In genomic region chr10:128062331-128062730, GRCh38 we compare ENCODE assay signal across 8 cellular contexts.
DNase-seq lines count a peak whose midpoint lies in the region; ATAC-seq, FAIRE-seq and TF ChIP-seq lines count a peak whose summit lies in the region.

No MANE protein-coding gene starts in this region.

- H2BK120ac ChIP-seq in H1 (replicated peaks; ENCODE audit: low read depth, low read length): no peak overlapping the region

- H4K5ac ChIP-seq in H1 (ENCODE audit: insufficient read length, low read depth, low read length): no peak overlapping the region

- peak overlapping the region; percentile 42; the same call in 1 of the 2 replicates for H2AFZ ChIP-seq in H1 (ENCODE audit: low read length)

- 0 out of 4 replicates have a peak overlapping the region, but pooled peaks have one; percentile 12 to 16 for H3K4me2 ChIP-seq in H1 (ENCODE audit: insufficient read depth in 1 of 2, low read depth in 2 of 2, low read length in 2 of 2)

- H4K20me1 ChIP-seq in H1 (replicated peaks in 1 of 2; ENCODE audit: control insufficient read depth in 1 of 2, insufficient read depth in 2 of 2, low read length in 2 of 2): peaks cover 0 to 11% of the 10 kb centered on the region in 2 experiments

- H3K36me3 ChIP-seq in H1 (ENCODE audit: control insufficient read depth in 2 of 4, insufficient read depth in 4 of 4, low read length in 3 of 4) (no peaks in the 10 kb centered on the region), skeletal muscle tissue (ENCODE audit: control insufficient read depth in 3 of 3, insufficient read depth in 3 of 3, low read length in 3 of 3) (peaks cover 7 to 9% (median 8%) of the 10 kb centered on the region in 3 donors)

- H3K79me1 ChIP-seq in H1 (ENCODE audit: low read depth, low read length): 0 out of 2 replicates have a peak, but pooled peaks cover 2% of the 10 kb centered on the region

- 78% methylated on average over 9 of the region's 9 CpGs; no CpG with 5 or more reads in 1 of the 2 experiments for WGBS in H1 (ENCODE audit: extremely low coverage in 1 of 2, insufficient coverage in 1 of 2, insufficient read length in 1 of 2, insufficient replicate concordance in 2 of 2, low coverage in 1 of 2, low lambda C conversion rate in 2 of 2, missing lambda C conversion rate in 1 of 2), 2 experiments

- H3K27me3 ChIP-seq in H1 (replicated peaks in 1 of 4; ENCODE audit: control insufficient read depth in 3 of 4, extremely low read depth in 1 of 4, insufficient read depth in 3 of 4, low read length in 3 of 4) (no peaks in the 10 kb centered on the region), skeletal muscle tissue (ENCODE audit: control insufficient read depth in 3 of 3, insufficient read depth in 3 of 3, low read length in 3 of 3) (peaks cover 0 to 16% (median 6%) of the 10 kb centered on the region in 3 donors)

- H3K23ac ChIP-seq in H1 (ENCODE audit: insufficient read length): no peak overlapping the region

- H3K9me3 ChIP-seq in H1 (ENCODE audit: insufficient read depth in 2 of 2, low read depth in 1 of 2, low read length in 1 of 2): no peaks in the 10 kb centered on the region
- peaks cover 0 to 2% (median 0%) of the 10 kb centered on the region in 3 donors for H3K9me3 ChIP-seq in skeletal muscle tissue (ENCODE audit: control insufficient read depth in 3 of 3, low read length in 3 of 3)

- TF ChIP-seq CTCF in H1 (IDR thresholded peaks at IDR 0.05; ENCODE audit: control extremely low read depth in 1 of 3, insufficient read depth in 1 of 3, low read depth in 1 of 3, low read length in 3 of 3): no peak

- H2BK15ac ChIP-seq in H1 (ENCODE audit: low read length): no peak overlapping the region

- peak; percentile 24 for DNase-seq in NOMO-1 treated with DMSO at 0.1 percent for 48 hours (lab: John Stamatoyannopoulos, UW; ENCODE audit: unreplicated experiment)
- DNase-seq in H1 (ENCODE audit: low read depth in 1 of 2, low spot score in 2 of 2): no peak
- no peak for DNase-seq in EL
- DNase-seq in DMS153 (lab: John Stamatoyannopoulos, UW): no peak

- no peak overlapping the region; the same call in 1 of the 2 replicates for H4K8ac ChIP-seq in H1 (ENCODE audit: extremely low read depth, insufficient read depth, low read length)

- no peak overlapping the region for H3K56ac ChIP-seq in H1 (replicated peaks; ENCODE audit: insufficient read length, low read depth, low read length)

- no peak overlapping the region for H2BK12ac ChIP-seq in H1 (ENCODE audit: low read depth, low read length)

- no peak overlapping the region for H2BK5ac ChIP-seq in H1 (ENCODE audit: low read depth, low read length)

- no peak overlapping the region for H3K14ac ChIP-seq in H1 (ENCODE audit: insufficient read length)

- H3K9ac ChIP-seq in H1 (replicated peaks in 1 of 4; ENCODE audit: extremely low read depth in 1 of 4, low read depth in 3 of 4, low read length in 3 of 4) (no peak overlapping the region), skeletal muscle tissue (ENCODE audit: low read depth in 1 of 3, low read length in 3 of 3) (no peak overlapping the region)

- no peak overlapping the region for H2BK20ac ChIP-seq in H1 (ENCODE audit: low read length)

- no peak for FAIRE-seq in H1 (lab: Jason Lieb, UNC)

- no peaks in the 10 kb centered on the region for H3K79me2 ChIP-seq in H1 (ENCODE audit: control insufficient read depth in 1 of 2, insufficient read depth in 2 of 2, low read length in 2 of 2)

- POLR2A ChIA-PET in H1 (lab: Charles Lee; ENCODE audit: partially characterized antibody): no interaction called here

- no peak overlapping the region for H3K18ac ChIP-seq in H1 (ENCODE audit: extremely low read depth, low read length)

- H3K23me2 ChIP-seq in H1 (ENCODE audit: low read depth, low read length): peaks cover 13% of the 10 kb centered on the region; the same call in 1 of the 2 replicates

- H2AK5ac ChIP-seq in H1 (ENCODE audit: low read depth, low read length): no peak overlapping the region

- H3K4me3 ChIP-seq in H1 (ENCODE audit: extremely low read depth in 1 of 4, insufficient read depth in 2 of 4, low read depth in 3 of 4, low read length in 4 of 4) (no peak overlapping the region), skeletal muscle tissue (ENCODE audit: low read length in 3 of 3) (peak overlapping the region in 1 of 3 donors; percentile 19)

- H3K4me1 ChIP-seq in H1 (replicated peaks in 1 of 4; ENCODE audit: control insufficient read depth in 3 of 4, insufficient read depth in 4 of 4, low read length in 3 of 4) (peaks cover 9 to 21% (median 15%) of the 10 kb centered on the region in 4 experiments), skeletal muscle tissue (ENCODE audit: control insufficient read depth in 3 of 3, insufficient read depth in 3 of 3, low read length in 3 of 3) (peaks cover 25 to 34% (median 26%) of the 10 kb centered on the region in 3 donors)

- TF ChIP-seq EP300 in H1 (IDR thresholded peaks at IDR 0.05; ENCODE audit: borderline replicate concordance in 1 of 2, low read depth in 2 of 2, low read length in 2 of 2): no peak

- peak; percentile 11 for ATAC-seq in HG02678 (IDR thresholded peaks at IDR 0.05; ENCODE audit: unreplicated experiment)
- no peak for ATAC-seq in GM21723 (IDR thresholded peaks at IDR 0.05; ENCODE audit: unreplicated experiment)
- ATAC-seq in GM18520 (IDR thresholded peaks at IDR 0.05; ENCODE audit: unreplicated experiment): no peak

- H3K4ac ChIP-seq in H1 (replicated peaks; ENCODE audit: insufficient read length, low read depth, low read length): no peak overlapping the region

- CTCF ChIA-PET in H1 (lab: Charles Lee; ENCODE audit: partially characterized antibody): interaction anchor here (0.8 to 3.4 kb wide), 13 partner anchors 9 to 1706 kb away, joined by 3 to 26 read pairs (median 4); no protein-coding TSS in a partner anchor

- no peak overlapping the region for H3K27ac ChIP-seq in H1 (ENCODE audit: low read depth, low read length)
- H3K27ac ChIP-seq in skeletal muscle tissue (ENCODE audit: low read depth, low read length): peak overlapping the region; percentile 71

- H4K91ac ChIP-seq in H1 (replicated peaks; ENCODE audit: insufficient read length, low read length): no peak overlapping the region

- no peak for TF ChIP-seq RAD21 in H1 (IDR thresholded peaks at IDR 0.05 in 1 of 2, conservative IDR thresholded peaks at IDR 0.05 in 1 of 2; ENCODE audit: low read depth in 2 of 2, low read length in 2 of 2)

- no peak for TF ChIP-seq POLR2A in H1 (IDR thresholded peaks at IDR 0.05; ENCODE audit: control extremely low read depth in 1 of 2, low read depth in 2 of 2, low read length in 2 of 2)

TF ChIP-seq in H1, 55 proteins besides CTCF, POLR2A, EP300 and RAD21:
- TF ChIP-seq CHD2 (IDR thresholded peaks at IDR 0.05; ENCODE audit: low read length): no peak
- TF ChIP-seq TAF1 (IDR thresholded peaks at IDR 0.05; ENCODE audit: low read depth, low read length): no peak
- TF ChIP-seq SRF (IDR thresholded peaks at IDR 0.05; ENCODE audit: low read depth, low read length): no peak
- no peak for TF ChIP-seq POLR2AphosphoS5 (IDR thresholded peaks at IDR 0.05; ENCODE audit: low read depth, low read length)
- TF ChIP-seq HDAC2 (IDR thresholded peaks at IDR 0.05; ENCODE audit: borderline replicate concordance in 1 of 2, low read depth in 2 of 2, low read length in 2 of 2): no peak
- TF ChIP-seq RBBP5 (IDR thresholded peaks at IDR 0.05; ENCODE audit: borderline replicate concordance, low read depth, low read length): no peak
- no peak for TF ChIP-seq ZNF274 (IDR thresholded peaks at IDR 0.05; ENCODE audit: borderline replicate concordance, extremely low read depth, low read length)
- TF ChIP-seq RFX5 (IDR thresholded peaks at IDR 0.05; ENCODE audit: borderline replicate concordance, low read depth, low read length): no peak
TF ChIP-seq in H1: peak in this region for 0.
